22 cellular contexts compared by ENCODE assay signal in the genomic region with DNA sequence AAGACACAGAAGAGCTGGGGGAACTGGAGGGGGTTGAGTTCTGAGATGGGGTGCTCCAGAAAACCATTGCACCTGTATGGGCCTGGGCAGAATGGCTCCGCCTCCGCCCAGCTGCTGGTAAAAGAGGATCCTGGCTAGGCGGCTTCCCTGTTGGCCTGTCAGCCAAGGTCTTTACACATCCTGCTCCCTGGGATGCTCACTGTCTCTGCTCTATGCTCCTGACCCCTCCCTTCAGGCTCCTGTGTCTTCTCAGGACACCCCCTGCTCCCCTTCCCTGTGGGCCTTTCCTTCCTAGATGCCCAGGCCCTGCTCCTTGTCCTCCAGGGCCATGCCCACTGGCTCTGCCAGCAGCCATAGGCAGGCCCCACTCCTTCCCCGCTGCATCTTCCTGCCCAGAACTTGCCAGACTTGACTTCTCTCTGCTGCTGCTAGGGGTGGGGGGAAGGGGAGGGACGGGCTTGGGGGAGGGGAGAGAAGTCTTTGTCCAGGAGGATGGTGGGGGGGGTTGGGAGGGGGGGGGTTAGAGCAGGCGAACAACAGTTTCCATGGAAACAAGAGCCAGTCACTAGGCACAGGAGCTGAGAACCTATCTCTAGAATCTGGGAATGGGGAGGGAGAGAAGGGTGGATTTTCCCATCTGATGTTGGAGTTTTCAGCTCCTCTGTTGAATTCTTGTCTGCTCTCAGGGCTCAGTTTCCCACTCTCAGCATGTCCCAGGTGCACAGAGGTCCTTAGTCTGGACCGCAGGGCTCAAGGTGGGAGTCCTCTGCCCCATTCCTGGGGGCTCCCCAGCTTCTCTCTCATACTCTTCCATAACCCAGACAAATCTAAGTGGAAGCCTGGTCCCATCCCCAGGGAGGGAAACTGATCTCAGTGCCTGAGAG. TPM values are rescaled to one million over a fixed set of nuclear protein-coding genes. Genes with fewer than 3 reads are reported as not detected.
A peak's percentile ranks its signal among the peaks of the same experiment; 100 is the strongest.
DNase-seq lines count a peak whose midpoint lies in the region; ATAC-seq and TF ChIP-seq lines count a peak whose summit lies in the region.
"Had no signal": no experiment of that assay in that cellular context is flagged by ENCODE, and none has a peak within 500 bp of the region (broad histone marks: within the 10 kb centered on the region; RNA-seq: fewer than 3 reads in every experiment).

No MANE protein-coding gene starts in this region.

- peak overlapping the region; percentile 72 for H3K4me2 ChIP-seq in neural progenitor cell

- DNase-seq in H7 (peak; percentile 86), neural progenitor cell (ENCODE audit: low spot score) (peak; percentile 72), AG20443 (ENCODE audit: low spot score) (no peak), retina (no peak)
- DNase-seq: activated CD4-positive, alpha-beta memory T cell treated with anti-CD3 and anti-CD28 coated beads, Interleukin-2, amount 10 ng/mL, durations not matched to agents 7 days and 5 days; activated CD4-positive, CD25-positive, alpha-beta regulatory T cell; activated naive CD4-positive, alpha-beta T cell treated with Interleukin-2 at 50 U/mL for 16 hours; activated T-cell treated with anti-CD3 and anti-CD28 coated beads, Interleukin-2, amount 50 U/mL, for 4 hours; CD4-positive, alpha-beta T cell; KG1; naive thymus-derived CD8-positive, alpha-beta T cell; NK-92 treated with Interleukin-12 subunit alpha and Interleukin-12 subunit beta, amount 100 ng/mL, for 24 hours; T-helper 9 cell had no signal

- peaks cover 5% of the 10 kb centered on the region for H3K36me3 ChIP-seq in H7 (replicated peaks; ENCODE audit: control insufficient read depth, insufficient read depth, low read length)
- peaks cover 16% of the 10 kb centered on the region for H3K36me3 ChIP-seq in HUES6 (ENCODE audit: control insufficient read depth, insufficient read depth, low read length)
- H3K36me3 ChIP-seq in neural progenitor cell, result no peaks in the 10 kb centered on the region
- H3K36me3 ChIP-seq: cardiac muscle cell had no signal

- H3K4me3 ChIP-seq in H7 (ENCODE audit: insufficient read depth, low read depth, low read length) (no peak overlapping the region), HUES6 (ENCODE audit: low read depth, low read length) (no peak overlapping the region), neural progenitor cell (peak overlapping the region; percentile 13)
- H3K4me3 ChIP-seq: cardiac muscle cell, suprapubic skin, vagina had no signal

- peaks cover 32% of the 10 kb centered on the region for H3K79me2 ChIP-seq in neural progenitor cell (ENCODE audit: low read depth)

- no peaks in the 10 kb centered on the region for H3K9me3 Mint-ChIP-seq in brain
- H3K9me3 Mint-ChIP-seq in neural progenitor cell, result no peaks in the 10 kb centered on the region
- H3K9me3 Mint-ChIP-seq: activated CD4-positive, alpha-beta memory T cell treated with anti-CD3 and anti-CD28 coated beads, Interleukin-2, amount 10 ng/mL, durations not matched to agents 7 days and 5 days; activated T-cell treated with anti-CD3 and anti-CD28 coated beads, Interleukin-2, amount 50 U/mL, for 4 hours; CD4-positive, alpha-beta T cell; dendritic cell treated with granulocyte-macrophage colony-stimulating factor and Interleukin-4, amounts not matched to agents 40 ng/mL and 50 ng/mL, for 4 days; mesothelial cell of epicardium; naive thymus-derived CD8-positive, alpha-beta T cell had no signal

- H3K27me3 Mint-ChIP-seq in brain, result peaks cover 4% of the 10 kb centered on the region
- peaks cover 6% of the 10 kb centered on the region for H3K27me3 Mint-ChIP-seq in neural progenitor cell (ENCODE audit: insufficient read depth, low read depth)
- H3K27me3 Mint-ChIP-seq: CD4-positive, alpha-beta T cell; naive thymus-derived CD8-positive, alpha-beta T cell had no signal

- H3K27me3 ChIP-seq in H7 (ENCODE audit: control insufficient read depth, insufficient read depth, low read length) (no peaks in the 10 kb centered on the region), HUES6 (ENCODE audit: control insufficient read depth, insufficient read depth, low read length) (no peaks in the 10 kb centered on the region), neural progenitor cell (no peaks in the 10 kb centered on the region)
- H3K27me3 ChIP-seq: cardiac muscle cell, suprapubic skin, vagina had no signal

- H4K20me1 ChIP-seq in neural progenitor cell (ENCODE audit: low read depth), result peaks cover 2% of the 10 kb centered on the region

- H3K27ac ChIP-seq in HUES6 (ENCODE audit: low read depth, low read length) (peak overlapping the region; percentile 28; the same call in 1 of the 2 replicates), neural progenitor cell (peak overlapping the region; percentile 78)
- H3K27ac ChIP-seq: cardiac muscle cell, suprapubic skin, vagina had no signal

- H3K9me3 ChIP-seq in HUES6 (ENCODE audit: control insufficient read depth, insufficient read depth, low read depth, low read length) (no peaks in the 10 kb centered on the region), neural progenitor cell (ENCODE audit: low read depth) (no peaks in the 10 kb centered on the region)
- H3K9me3 ChIP-seq: suprapubic skin, vagina had no signal

- H3K36me3 Mint-ChIP-seq in brain (peaks cover 15% of the 10 kb centered on the region), neural progenitor cell (peaks cover 27% of the 10 kb centered on the region)
- H3K36me3 Mint-ChIP-seq: mesothelial cell of epicardium; naive thymus-derived CD8-positive, alpha-beta T cell had no signal

- no peak overlapping the region for H3K9ac ChIP-seq in HUES6 (ENCODE audit: low read length)
- H3K9ac ChIP-seq in neural progenitor cell, result no peak overlapping the region

- ATAC-seq in HG02938 (IDR thresholded peaks at IDR 0.05; ENCODE audit: unreplicated experiment), result no peak
- ATAC-seq: activated T-cell treated with anti-CD3 and anti-CD28 coated beads, Interleukin-2, amount 50 U/mL, for 4 hours; naive thymus-derived CD8-positive, alpha-beta T cell had no signal

- H2AFZ ChIP-seq in neural progenitor cell (replicated peaks), result no peak overlapping the region

- peaks cover 31% of the 10 kb centered on the region for H3K4me1 ChIP-seq in HUES6 (ENCODE audit: control insufficient read depth, insufficient read depth, low read length)
- H3K4me1 ChIP-seq in neural progenitor cell, result peaks cover 40% of the 10 kb centered on the region

- TF ChIP-seq CTCF in brain (conservative IDR thresholded peaks at IDR 0.05), result no peak
- no peak for TF ChIP-seq CTCF in neural progenitor cell (IDR thresholded peaks at IDR 0.05)

- peak overlapping the region; percentile 63 to 74 (median 69) for H3K4me3 Mint-ChIP-seq in brain
- H3K4me3 Mint-ChIP-seq in neural progenitor cell, result peak overlapping the region; percentile 77
- H3K4me3 Mint-ChIP-seq: activated CD4-positive, alpha-beta memory T cell treated with anti-CD3 and anti-CD28 coated beads, Interleukin-2, amount 10 ng/mL, durations not matched to agents 7 days and 5 days; activated T-cell treated with anti-CD3 and anti-CD28 coated beads, Interleukin-2, amount 50 U/mL, for 4 hours; CD4-positive, alpha-beta T cell; dendritic cell treated with granulocyte-macrophage colony-stimulating factor and Interleukin-4, amounts not matched to agents 40 ng/mL and 50 ng/mL, for 4 days; mesothelial cell of epicardium; naive thymus-derived CD8-positive, alpha-beta T cell had no signal

- H3K4me1 Mint-ChIP-seq in brain, result peaks cover 59% of the 10 kb centered on the region
- peaks cover 62% of the 10 kb centered on the region for H3K4me1 Mint-ChIP-seq in neural progenitor cell

- H3K27ac Mint-ChIP-seq in brain (peak overlapping the region; percentile 95 to 99 (median 99)), neural progenitor cell (peak overlapping the region; percentile 99)
- H3K27ac Mint-ChIP-seq: activated CD4-positive, alpha-beta memory T cell treated with anti-CD3 and anti-CD28 coated beads, Interleukin-2, amount 10 ng/mL, durations not matched to agents 7 days and 5 days; CD4-positive, alpha-beta T cell; dendritic cell treated with granulocyte-macrophage colony-stimulating factor and Interleukin-4, amounts not matched to agents 40 ng/mL and 50 ng/mL, for 4 days; mesothelial cell of epicardium had no signal

- peaks cover 30% of the 10 kb centered on the region for H3F3A ChIP-seq in neural progenitor cell (ENCODE audit: low read depth)

RNA-seq across cellular contexts. Expression of gene CELSR2, which starts 10.6 kb away (rescaled TPM):
- 7.8 and 11.0 TPM in 2 replicates for total RNA-seq in H7 (2014; rRNA removed; shearing (Covaris generic))
- 109 TPM for polyA plus RNA-seq in brain (ENCODE audit: insufficient read depth, low read depth, low replicate concordance)
- 11.1 and 26.5 TPM in 2 replicates for total RNA-seq in neural progenitor cell (ENCODE audit: low replicate concordance)

RNA-seq across cellular contexts. Expression of gene PSRC1, which starts 23.0 kb away (rescaled TPM):
- total RNA-seq in H7 (2014; rRNA removed; shearing (Covaris generic)), result 112 and 141 TPM in 2 replicates
- polyA plus RNA-seq in brain (ENCODE audit: insufficient read depth, low read depth, low replicate concordance), result 77.5 TPM
- total RNA-seq in neural progenitor cell (ENCODE audit: low replicate concordance), result 78.1 and 134 TPM in 2 replicates

RNA-seq across cellular contexts. Expression of gene SARS1, which starts 46.2 kb away (rescaled TPM):
- 270 TPM in 2 replicates for total RNA-seq in H7 (2014; rRNA removed; shearing (Covaris generic))
- polyA plus RNA-seq in brain (ENCODE audit: insufficient read depth, low read depth, low replicate concordance), result 402 TPM
- total RNA-seq in neural progenitor cell (ENCODE audit: low replicate concordance), result 118 and 128 TPM in 2 replicates

RNA-seq across cellular contexts. Expression of gene MYBPHL, which starts 46.9 kb away (rescaled TPM):
- not detected in 2 replicates for total RNA-seq in H7 (2014; rRNA removed; shearing (Covaris generic))
- 0.75 TPM for polyA plus RNA-seq in brain (ENCODE audit: insufficient read depth, low read depth, low replicate concordance)
- not detected in 2 replicates for total RNA-seq in neural progenitor cell (ENCODE audit: low replicate concordance)
- total RNA-seq: activated CD4-positive, alpha-beta memory T cell treated with anti-CD3 and anti-CD28 coated beads, Interleukin-2, amount 10 ng/mL, durations not matched to agents 7 days and 5 days; activated T-cell treated with anti-CD3 and anti-CD28 coated beads, Interleukin-2, amount 50 U/mL, for 4 hours; cardiac muscle cell; CD4-positive, alpha-beta T cell; mesothelial cell of epicardium; naive thymus-derived CD8-positive, alpha-beta T cell; RPMI7951; suprapubic skin; vagina had no signal
- polyA plus RNA-seq: cardiac muscle cell; naive thymus-derived CD8-positive, alpha-beta T cell had no signal

Comparison
In these comparisons a context has a peak if more than half of its experiments do, and no peak if none do; other contexts are left out.
1. DNase-seq: peak in H7 (single experiment) and neural progenitor cell (single experiment); none in AG20443 (single experiment) and retina (single experiment).